21 cellular contexts compared by ENCODE assay signal in the genomic region with DNA sequence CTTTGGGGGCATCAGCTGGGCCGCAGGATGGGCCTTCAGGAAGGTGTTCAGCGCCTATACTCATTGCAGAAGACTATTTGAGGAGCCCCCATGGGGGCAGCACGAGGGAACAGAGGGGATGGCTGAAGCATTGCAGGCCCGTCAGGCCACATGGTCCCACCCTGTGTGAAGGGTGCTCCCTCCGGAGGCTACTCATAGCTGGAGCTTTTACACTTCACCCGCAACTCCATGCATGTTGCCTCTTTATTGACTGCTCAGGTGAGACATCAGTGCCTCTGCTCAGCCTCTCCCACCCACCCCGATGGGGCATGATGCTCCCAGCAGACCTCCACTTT.
"Had no signal": no experiment of that assay in that cellular context is flagged by ENCODE, and none has a peak within 500 bp of the region (broad histone marks: within the 10 kb centered on the region; RNA-seq: fewer than 3 reads in every experiment).

No MANE protein-coding gene starts in this region.

- DNase-seq: NCI-H1092, NCI-H1417 treated with DMSO at 0.1 percent for 48 hours, NCI-H146, NCI-H187 treated with DMSO at 0.1 percent for 48 hours, NCI-H2029 treated with DMSO at 0.1 percent for 48 hours, NCI-H2107, NCI-H2227 treated with DMSO at 0.1 percent for 48 hours, NCI-H524, NCI-H526 treated with DMSO at 0.1 percent for 48 hours, NCI-H748 treated with DMSO at 0.1 percent for 48 hours, PC-3, SHP77, SK-N-SH, SW 1271, T-cell had no signal

- ATAC-seq: K562, Panc1, PC-3, T-cell had no signal

- H3K4me1 Mint-ChIP-seq: IgD-negative memory B cell, T-cell had no signal

- H3K27ac Mint-ChIP-seq: IgD-negative memory B cell, T-cell had no signal

- H3K9me3 ChIP-seq: SK-N-SH had no signal

- H3K27ac ChIP-seq: HL-60, KMS-11, RWPE1 had no signal

- H3K4me3 ChIP-seq: K562 had no signal

- H3K36me3 Mint-ChIP-seq: IgD-negative memory B cell, T-cell had no signal

- H3K4me3 Mint-ChIP-seq: T-cell had no signal

- H3K9me3 Mint-ChIP-seq: IgD-negative memory B cell, T-cell had no signal
